Comparison of ENCODE assay signal across 24 cellular contexts in the genomic region with DNA sequence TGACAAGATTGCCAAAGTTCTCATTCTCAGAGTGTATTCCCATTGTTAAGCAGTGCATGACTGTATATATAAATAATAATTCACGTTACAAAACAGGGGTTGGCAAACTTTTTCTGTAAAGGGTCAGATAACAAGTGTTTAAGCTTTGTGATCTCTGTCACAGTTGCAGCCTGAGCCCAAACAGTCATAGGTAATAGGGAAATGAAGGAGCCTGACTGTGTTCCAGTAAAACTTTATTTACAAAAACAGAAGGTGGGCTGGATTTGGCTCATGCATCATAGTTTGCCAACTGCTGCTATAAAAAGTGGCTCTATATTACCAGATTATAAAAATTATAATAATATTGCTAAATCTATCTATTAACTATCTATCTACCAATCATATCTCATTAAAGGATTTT. TPM values are rescaled to one million over a fixed set of nuclear protein-coding genes. Genes with fewer than 3 reads are reported as not detected.
"Had no signal": no experiment of that assay in that cellular context is flagged by ENCODE, and none has a peak within 500 bp of the region (broad histone marks: within the 10 kb centered on the region; RNA-seq: fewer than 3 reads in every experiment).

No MANE protein-coding gene starts in this region.

- H3K36me3 ChIP-seq: esophagus muscularis mucosa, gastrocnemius medialis, heart right ventricle, left lung, lower lobe of right lung had no signal

- H3K4me1 ChIP-seq: esophagus muscularis mucosa, gastrocnemius medialis, heart right ventricle, left lung had no signal

- H3K9me3 ChIP-seq: esophagus muscularis mucosa, gastrocnemius medialis, heart right ventricle, left lung, lower lobe of right lung had no signal

- H3K27me3 ChIP-seq: esophagus muscularis mucosa, gastrocnemius medialis, left lung had no signal

- H3K4me3 ChIP-seq: coronary artery, dorsolateral prefrontal cortex, esophagus muscularis mucosa, gastrocnemius medialis, heart right ventricle, left lung, lower lobe of right lung had no signal

- H3K27ac ChIP-seq: coronary artery, dorsolateral prefrontal cortex, esophagus muscularis mucosa, gastrocnemius medialis, heart right ventricle, left lung, lower lobe of right lung had no signal

- FAIRE-seq: colon, endothelial cell of umbilical vein, islet of Langerhans, keratinocyte had no signal

- ATAC-seq: gastrocnemius medialis; heart right ventricle; left cardiac atrium; left lung; left ventricle myocardium superior; lower lobe of right lung; naive thymus-derived CD4-positive, alpha-beta T cell had no signal

- DNase-seq: dermis blood vessel endothelial cell; dorsolateral prefrontal cortex; effector CD4-positive, alpha-beta T cell; effector memory CD4-positive, alpha-beta T cell; foreskin melanocyte; gastrocnemius medialis; glutamatergic neuron; head of caudate nucleus; heart right ventricle; hippocampal formation; left cardiac atrium; left lung; left ventricle myocardium superior; lower lobe of right lung; mesenchymal stem cell; naive thymus-derived CD4-positive, alpha-beta T cell had no signal

RNA-seq across cellular contexts. Expression of a gene that starts 3.5 kb away (rescaled TPM):
- total RNA-seq: endothelial cell of umbilical vein; esophagus muscularis mucosa; gastrocnemius medialis; left ventricle myocardium superior; mesothelial cell of epicardium; naive thymus-derived CD4-positive, alpha-beta T cell had no signal
- polyA plus RNA-seq: fibroblast of lung; naive thymus-derived CD4-positive, alpha-beta T cell had no signal
